In genomic region chr10:60099998-60100747, GRCh38 we compare ENCODE assay signal across 7 cellular contexts.
A peak's percentile ranks its signal among the peaks of the same experiment; 100 is the strongest.
DNase-seq lines count a peak whose midpoint lies in the region; ATAC-seq and TF ChIP-seq lines count a peak whose summit lies in the region.

No MANE protein-coding gene starts in this region.

- H3K36me3 ChIP-seq in OCI-LY1 (ENCODE audit: insufficient read depth, low read length), result peaks cover 10% of the 10 kb centered on the region; the same call in 1 of the 2 replicates
- no peaks in the 10 kb centered on the region for H3K36me3 ChIP-seq in right lobe of liver

- no peak for TF ChIP-seq POLR2A in right lobe of liver (IDR thresholded peaks at IDR 0.05)

- WGBS in right lobe of liver (ENCODE audit: insufficient coverage, low coverage, low lambda C conversion rate, missing lambda C conversion rate), result 49% methylated on average over 2 of the region's 2 CpGs

- ATAC-seq in HG03108 (IDR thresholded peaks at IDR 0.05; ENCODE audit: unreplicated experiment), result peak; percentile 46
- ATAC-seq in right lobe of liver, result peak; percentile 69 to 76 (median 74)
- ATAC-seq in HG02970 (IDR thresholded peaks at IDR 0.05; ENCODE audit: low FRiP score, unreplicated experiment), result no peak

- H3K79me2 ChIP-seq in OCI-LY1 (ENCODE audit: insufficient read depth, low read length), result no peaks in the 10 kb centered on the region

- H3K9me3 ChIP-seq in OCI-LY1 (ENCODE audit: low read length) (no peaks in the 10 kb centered on the region), right lobe of liver (no peaks in the 10 kb centered on the region)

- no peak overlapping the region for H2AFZ ChIP-seq in OCI-LY1 (ENCODE audit: low read length)

- intact Hi-C loops in right lobe of liver (cut with DNase I), result no loop called here

- no peak overlapping the region for H3K4me3 ChIP-seq in GM12864 (ENCODE audit: low read depth, low read length)
- H3K4me3 ChIP-seq in OCI-LY1 (ENCODE audit: low read depth, low read length, poor library complexity, severe bottlenecking), result no peak overlapping the region
- H3K4me3 ChIP-seq in right lobe of liver, result no peak overlapping the region

- no peak overlapping the region for H3K9ac ChIP-seq in OCI-LY1 (ENCODE audit: low read length)

- H3K4me1 ChIP-seq in OCI-LY1 (ENCODE audit: insufficient read depth, low read length, severe bottlenecking) (peaks cover 9% of the 10 kb centered on the region), right lobe of liver (peaks cover 0 to 34% (median 13%) of the 10 kb centered on the region in 4 donors)

- no peaks in the 10 kb centered on the region for H3K9me2 ChIP-seq in OCI-LY1 (ENCODE audit: low read depth, low read length)

- H3K27ac ChIP-seq in OCI-LY1 (ENCODE audit: low read depth, low read length, poor library complexity, severe bottlenecking) (no peak overlapping the region), right lobe of liver (peak overlapping the region in 1 of 3 donors; percentile 29)

- H3K4me2 ChIP-seq in OCI-LY1 (ENCODE audit: low read length), result no peak overlapping the region

- TF ChIP-seq CTCF in GM12864 (IDR thresholded peaks at IDR 0.05; ENCODE audit: low read depth, low read length, missing control alignments) (peak; percentile 56), OCI-LY1 (IDR thresholded peaks at IDR 0.05; ENCODE audit: low read length) (peak; percentile 71), right lobe of liver (IDR thresholded peaks at IDR 0.05) (peak; percentile 62 to 67 (median 64))

- DNase-seq in GM12864 (ENCODE audit: low read depth), result no peak
- DNase-seq in dermis microvascular lymphatic vessel endothelial cell (ENCODE audit: low read depth in 2 of 2), result peak; percentile 48 to 67
- DNase-seq in right lobe of liver, result no peak
- no peak for DNase-seq in NCI-H1048 (lab: John Stamatoyannopoulos, UW)

- no peaks in the 10 kb centered on the region for H3F3A ChIP-seq in OCI-LY1 (ENCODE audit: insufficient read depth, low read length)

- no peaks in the 10 kb centered on the region for H4K20me1 ChIP-seq in OCI-LY1 (ENCODE audit: insufficient read depth, low read length)

- H3K27me3 ChIP-seq in OCI-LY1 (ENCODE audit: insufficient read depth, low read length) (no peaks in the 10 kb centered on the region), right lobe of liver (no peaks in the 10 kb centered on the region)

Comparison
In these comparisons a context has a peak if more than half of its experiments do, and no peak if none do; other contexts are left out.
1. DNase-seq: peak in dermis microvascular lymphatic vessel endothelial cell (2 of 2); none in GM12864 (single experiment), right lobe of liver (0 of 3) and NCI-H1048 (single experiment).
2. Peak in every context shown above with its lines, with median percentiles within 50 percentile points of each other: CTCF ChIP-seq.